37 cellular contexts compared by ENCODE assay signal in genomic region chr5:24314106-24314505, GRCh38.
"Had no signal": no experiment of that assay in that cellular context is flagged by ENCODE, and none has a peak within 500 bp of the region (broad histone marks: within the 10 kb centered on the region; RNA-seq: fewer than 3 reads in every experiment).

No MANE protein-coding gene starts in this region.

- H3K4me3 ChIP-seq: adrenal gland, body of pancreas, breast epithelium had no signal

- H3K27ac Mint-ChIP-seq: activated B cell treated with CpG ODN at 0.5 μM for 24 hours; activated CD4-positive, alpha-beta memory T cell treated with anti-CD3 and anti-CD28 coated beads for 36 hours; activated CD4-positive, alpha-beta T cell treated with anti-CD3 and anti-CD28 coated beads, Interleukin-2, amount 10 ng/mL, durations not matched to agents 24 days and 14 days; activated CD8-positive, alpha-beta T cell treated with anti-CD3 and anti-CD28 coated beads for 36 hours; activated naive CD4-positive, alpha-beta T cell treated with anti-CD3 and anti-CD28 coated beads for 36 hours; activated naive CD4-positive, alpha-beta T cell treated with anti-CD3 and anti-CD28 coated beads, Interleukin-2, amount 50 U/mL, for 72 hours; activated naive CD8-positive, alpha-beta T cell treated with anti-CD3 and anti-CD28 coated beads for 36 hours; activated T-cell treated with anti-CD3 and anti-CD28 coated beads, Interleukin-2, amount 50 U/mL, for 72 hours; activated T-helper 1 cell treated with anti-CD3 and anti-CD28 coated beads, Interleukin-12 subunit alpha, Interleukin-12 subunit beta, Interleukin-2, Interleukin-4 antibody, amounts not matched to agents 30 ng/mL and 10 ng/mL and 1 ng/mL, durations not matched to agents 14 hours and 24 hours and 36 hours; activated T-helper 17 cell treated with anti-CD3 and anti-CD28 coated beads, Interleukin-2, amount 50 U/mL, for 72 hours; T-helper 1 cell treated with Interleukin-12 subunit alpha and Interleukin-12 subunit beta and Interleukin-4 antibody, amounts not matched to agents 30 μg/mL and 1 μg/mL, for 36 hours; T-helper 2 cell treated with Interferon-gamma antibody and Interleukin-4, amounts not matched to agents 5 μg/mL and 100 μg/mL, for 36 hours had no signal

- H3K36me3 Mint-ChIP-seq: activated CD4-positive, alpha-beta memory T cell treated with anti-CD3 and anti-CD28 coated beads for 36 hours; activated naive CD8-positive, alpha-beta T cell treated with anti-CD3 and anti-CD28 coated beads for 36 hours had no signal

- DNase-seq: activated B cell treated with CpG ODN at 0.5 μM for 24 hours; activated CD4-positive, alpha-beta memory T cell treated with anti-CD3 and anti-CD28 coated beads for 36 hours; activated CD4-positive, alpha-beta T cell treated with anti-CD3 and anti-CD28 coated beads for 4 hours; activated CD4-positive, alpha-beta T cell treated with anti-CD3 and anti-CD28 coated beads, Interleukin-2, amount 10 ng/mL, durations not matched to agents 24 days and 14 days; activated CD4-positive, alpha-beta T cell treated with anti-CD3 and anti-CD28 coated beads, Interleukin-2, amount 50 U/mL, for 1 hour; activated CD4-positive, alpha-beta T cell treated with anti-CD3 and anti-CD28 coated beads, Interleukin-2, amount 50 U/mL, for 4 hours; activated CD4-positive, CD25-positive, alpha-beta regulatory T cell treated with anti-CD3 and anti-CD28 coated beads, Interleukin-2, amount 50 U/mL, for 72 hours; activated CD8-positive, alpha-beta memory T cell treated with anti-CD3 and anti-CD28 coated beads, Interleukin-2, amount 50 U/mL, for 4 hours; activated CD8-positive, alpha-beta T cell treated with anti-CD3 and anti-CD28 coated beads for 36 hours; activated effector memory CD4-positive, alpha-beta T cell treated with anti-CD3 and anti-CD28 coated beads, Interleukin-2, amount 50 U/mL, for 16 hours; activated gamma-delta T cell treated with Interleukin-2 at 50 U/mL for 16 hours; activated naive CD4-positive, alpha-beta T cell; activated naive CD4-positive, alpha-beta T cell treated with anti-CD3 and anti-CD28 coated beads for 36 hours; activated naive CD4-positive, alpha-beta T cell treated with anti-CD3 and anti-CD28 coated beads, Interleukin-2, amount 50 U/mL, for 16 hours; activated naive CD8-positive, alpha-beta T cell treated with anti-CD3 and anti-CD28 coated beads for 36 hours; activated T-cell treated with anti-CD3 and anti-CD28 coated beads for 4 hours; activated T-cell treated with anti-CD3 and anti-CD28 coated beads, Interleukin-2, amount 50 U/mL, for 1 hour; activated T-cell treated with anti-CD3 and anti-CD28 coated beads, Interleukin-2, amount 50 U/mL, for 4 hours; activated T-cell treated with anti-CD3 and anti-CD28 coated beads, Interleukin-2, amount 50 U/mL, for 72 hours; adrenal gland; amniotic stem cell; aorta; body of pancreas; brain microvascular endothelial cell; central memory CD4-positive, alpha-beta T cell; T-helper 1 cell; T-helper 2 cell; T-helper 9 cell had no signal

- H3K27me3 ChIP-seq: adrenal gland, body of pancreas, brain microvascular endothelial cell, breast epithelium had no signal

- ATAC-seq: activated CD8-positive, alpha-beta T cell treated with anti-CD3 and anti-CD28 coated beads for 36 hours; activated naive CD4-positive, alpha-beta T cell treated with anti-CD3 and anti-CD28 coated beads, Interleukin-2, amount 50 U/mL, for 72 hours; activated T-cell treated with anti-CD3 and anti-CD28 coated beads, Interleukin-2, amount 50 U/mL, for 4 hours; activated T-cell treated with anti-CD3 and anti-CD28 coated beads, Interleukin-2, amount 50 U/mL, for 72 hours; activated T-helper 17 cell treated with anti-CD3 and anti-CD28 coated beads, Interleukin-2, amount 50 U/mL, for 72 hours; body of pancreas had no signal

- H3K36me3 ChIP-seq: adrenal gland, brain microvascular endothelial cell, breast epithelium had no signal

- H3K4me1 ChIP-seq: adrenal gland, body of pancreas, breast epithelium had no signal

- H3K4me3 Mint-ChIP-seq: activated B cell treated with CpG ODN at 0.5 μM for 24 hours; activated CD4-positive, alpha-beta memory T cell treated with anti-CD3 and anti-CD28 coated beads for 36 hours; activated CD4-positive, alpha-beta T cell treated with anti-CD3 and anti-CD28 coated beads, Interleukin-2, amount 10 ng/mL, durations not matched to agents 24 days and 14 days; activated CD8-positive, alpha-beta T cell treated with anti-CD3 and anti-CD28 coated beads for 36 hours; activated naive CD4-positive, alpha-beta T cell treated with anti-CD3 and anti-CD28 coated beads for 36 hours; activated naive CD8-positive, alpha-beta T cell treated with anti-CD3 and anti-CD28 coated beads for 36 hours; activated T-cell treated with anti-CD3 and anti-CD28 coated beads, Interleukin-2, amount 50 U/mL, for 4 hours; activated T-cell treated with anti-CD3 and anti-CD28 coated beads, Interleukin-2, amount 50 U/mL, for 72 hours; activated T-helper 1 cell treated with anti-CD3 and anti-CD28 coated beads, Interleukin-12 subunit alpha, Interleukin-12 subunit beta, Interleukin-2, Interleukin-4 antibody, amounts not matched to agents 30 ng/mL and 10 ng/mL and 1 ng/mL, durations not matched to agents 14 hours and 24 hours and 36 hours; activated T-helper 17 cell treated with anti-CD3 and anti-CD28 coated beads, Interleukin-2, amount 50 U/mL, for 72 hours; T-helper 1 cell treated with Interleukin-12 subunit alpha and Interleukin-12 subunit beta and Interleukin-4 antibody, amounts not matched to agents 30 μg/mL and 1 μg/mL, for 36 hours; T-helper 2 cell treated with Interferon-gamma antibody and Interleukin-4, amounts not matched to agents 5 μg/mL and 100 μg/mL, for 36 hours had no signal

- H3K4me1 Mint-ChIP-seq: activated B cell treated with CpG ODN at 0.5 μM for 24 hours; activated CD4-positive, alpha-beta T cell treated with anti-CD3 and anti-CD28 coated beads, Interleukin-2, amount 10 ng/mL, durations not matched to agents 24 days and 14 days; activated naive CD8-positive, alpha-beta T cell treated with anti-CD3 and anti-CD28 coated beads for 36 hours; activated T-helper 17 cell treated with anti-CD3 and anti-CD28 coated beads, Interleukin-2, amount 50 U/mL, for 72 hours had no signal

- H3K9me3 ChIP-seq: adrenal gland, body of pancreas had no signal

- FAIRE-seq: astrocyte, TTC549 had no signal

- H3K27ac ChIP-seq: adrenal gland, body of pancreas, brain microvascular endothelial cell, breast epithelium, VCaP had no signal
